1 cellular context compared by ENCODE assay signal in the genomic region with DNA sequence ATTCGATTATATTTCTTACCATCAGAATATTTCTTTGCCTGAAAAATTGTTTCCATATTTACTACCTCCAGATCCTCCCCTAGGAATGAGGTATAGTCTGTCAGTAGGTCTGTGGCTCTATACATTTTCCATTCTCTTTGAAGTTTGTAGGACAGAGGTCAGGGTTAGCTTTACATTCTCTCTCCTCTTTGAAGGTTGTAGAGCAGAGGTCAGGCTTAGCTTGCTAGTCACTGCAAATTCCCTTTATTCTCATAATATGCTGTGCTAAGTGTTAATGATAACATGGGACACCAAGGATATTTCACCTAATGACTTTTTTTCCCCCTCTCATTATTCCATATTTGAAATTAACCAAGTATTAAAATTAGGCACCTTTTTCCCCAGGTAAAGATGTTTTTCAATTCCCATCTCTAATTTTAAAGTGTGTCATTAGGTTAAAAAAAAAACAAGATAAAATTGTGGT.
TF ChIP-seq lines count a peak whose summit lies in the region.

No MANE protein-coding gene starts in this region.

TF ChIP-seq in HepG2, 621 proteins besides CTCF, POLR2A, EP300 and RAD21 (continued from another document and continues in another):
- TF ChIP-seq, protein P1, sequence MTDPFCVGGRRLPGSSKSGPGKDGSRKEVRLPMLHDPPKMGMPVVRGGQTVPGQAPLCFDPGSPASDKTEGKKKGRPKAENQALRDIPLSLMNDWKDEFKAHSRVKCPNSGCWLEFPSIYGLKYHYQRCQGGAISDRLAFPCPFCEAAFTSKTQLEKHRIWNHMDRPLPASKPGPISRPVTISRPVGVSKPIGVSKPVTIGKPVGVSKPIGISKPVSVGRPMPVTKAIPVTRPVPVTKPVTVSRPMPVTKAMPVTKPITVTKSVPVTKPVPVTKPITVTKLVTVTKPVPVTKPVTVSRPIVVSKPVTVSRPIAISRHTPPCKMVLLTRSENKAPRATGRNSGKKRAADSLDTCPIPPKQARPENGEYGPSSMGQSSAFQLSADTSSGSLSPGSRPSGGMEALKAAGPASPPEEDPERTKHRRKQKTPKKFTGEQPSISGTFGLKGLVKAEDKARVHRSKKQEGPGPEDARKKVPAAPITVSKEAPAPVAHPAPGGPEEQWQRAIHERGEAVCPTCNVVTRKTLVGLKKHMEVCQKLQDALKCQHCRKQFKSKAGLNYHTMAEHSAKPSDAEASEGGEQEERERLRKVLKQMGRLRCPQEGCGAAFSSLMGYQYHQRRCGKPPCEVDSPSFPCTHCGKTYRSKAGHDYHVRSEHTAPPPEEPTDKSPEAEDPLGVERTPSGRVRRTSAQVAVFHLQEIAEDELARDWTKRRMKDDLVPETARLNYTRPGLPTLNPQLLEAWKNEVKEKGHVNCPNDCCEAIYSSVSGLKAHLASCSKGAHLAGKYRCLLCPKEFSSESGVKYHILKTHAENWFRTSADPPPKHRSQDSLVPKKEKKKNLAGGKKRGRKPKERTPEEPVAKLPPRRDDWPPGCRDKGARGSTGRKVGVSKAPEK (CRISPR knock-in tag; IDR thresholded peaks at IDR 0.05; ENCODE audit: borderline replicate concordance) = no peak
- TF ChIP-seq CEBPB (IDR thresholded peaks at IDR 0.05; ENCODE audit: borderline replicate concordance, low read depth, low read length) = no peak
- TF ChIP-seq ZNF891 (CRISPR knock-in tag; IDR thresholded peaks at IDR 0.05) = no peak
- TF ChIP-seq ZNF563 (CRISPR knock-in tag; IDR thresholded peaks at IDR 0.05) = no peak
- TF ChIP-seq ONECUT2 (CRISPR knock-in tag; IDR thresholded peaks at IDR 0.05) = peak; percentile 61; the same call in 1 of the 2 replicates
- no peak for TF ChIP-seq ZNF430 (CRISPR knock-in tag; IDR thresholded peaks at IDR 0.05)
- TF ChIP-seq NFYB (CRISPR knock-in tag; IDR thresholded peaks at IDR 0.05) = no peak
- TF ChIP-seq RFX5 (IDR thresholded peaks at IDR 0.05; ENCODE audit: low read depth, low read length) = no peak; the same call in 1 of the 2 replicates
- TF ChIP-seq, protein P2, sequence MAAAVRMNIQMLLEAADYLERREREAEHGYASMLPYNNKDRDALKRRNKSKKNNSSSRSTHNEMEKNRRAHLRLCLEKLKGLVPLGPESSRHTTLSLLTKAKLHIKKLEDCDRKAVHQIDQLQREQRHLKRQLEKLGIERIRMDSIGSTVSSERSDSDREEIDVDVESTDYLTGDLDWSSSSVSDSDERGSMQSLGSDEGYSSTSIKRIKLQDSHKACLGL (CRISPR knock-in tag; IDR thresholded peaks at IDR 0.05) = no peak
- TF ChIP-seq ZNF160 (CRISPR knock-in tag; IDR thresholded peaks at IDR 0.05) = no peak
- TF ChIP-seq, protein P3, sequence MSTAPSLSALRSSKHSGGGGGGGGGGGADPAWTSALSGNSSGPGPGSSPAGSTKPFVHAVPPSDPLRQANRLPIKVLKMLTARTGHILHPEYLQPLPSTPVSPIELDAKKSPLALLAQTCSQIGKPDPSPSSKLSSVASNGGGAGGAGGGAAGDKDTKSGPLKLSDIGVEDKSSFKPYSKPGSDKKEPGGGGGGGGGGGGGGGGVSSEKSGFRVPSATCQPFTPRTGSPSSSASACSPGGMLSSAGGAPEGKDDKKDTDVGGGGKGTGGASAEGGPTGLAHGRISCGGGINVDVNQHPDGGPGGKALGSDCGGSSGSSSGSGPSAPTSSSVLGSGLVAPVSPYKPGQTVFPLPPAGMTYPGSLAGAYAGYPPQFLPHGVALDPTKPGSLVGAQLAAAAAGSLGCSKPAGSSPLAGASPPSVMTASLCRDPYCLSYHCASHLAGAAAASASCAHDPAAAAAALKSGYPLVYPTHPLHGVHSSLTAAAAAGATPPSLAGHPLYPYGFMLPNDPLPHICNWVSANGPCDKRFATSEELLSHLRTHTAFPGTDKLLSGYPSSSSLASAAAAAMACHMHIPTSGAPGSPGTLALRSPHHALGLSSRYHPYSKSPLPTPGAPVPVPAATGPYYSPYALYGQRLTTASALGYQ (CRISPR knock-in tag; IDR thresholded peaks at IDR 0.05) = peak; percentile 72; the same call in 1 of the 2 replicates
- TF ChIP-seq, protein P4, sequence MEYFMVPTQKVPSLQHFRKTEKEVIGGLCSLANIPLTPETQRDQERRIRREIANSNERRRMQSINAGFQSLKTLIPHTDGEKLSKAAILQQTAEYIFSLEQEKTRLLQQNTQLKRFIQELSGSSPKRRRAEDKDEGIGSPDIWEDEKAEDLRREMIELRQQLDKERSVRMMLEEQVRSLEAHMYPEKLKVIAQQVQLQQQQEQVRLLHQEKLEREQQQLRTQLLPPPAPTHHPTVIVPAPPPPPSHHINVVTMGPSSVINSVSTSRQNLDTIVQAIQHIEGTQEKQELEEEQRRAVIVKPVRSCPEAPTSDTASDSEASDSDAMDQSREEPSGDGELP (IDR thresholded peaks at IDR 0.05; ENCODE audit: borderline replicate concordance, low read depth) = no peak
- TF ChIP-seq ZNF713 (CRISPR knock-in tag; IDR thresholded peaks at IDR 0.05) = no peak
- TF ChIP-seq, protein P5, sequence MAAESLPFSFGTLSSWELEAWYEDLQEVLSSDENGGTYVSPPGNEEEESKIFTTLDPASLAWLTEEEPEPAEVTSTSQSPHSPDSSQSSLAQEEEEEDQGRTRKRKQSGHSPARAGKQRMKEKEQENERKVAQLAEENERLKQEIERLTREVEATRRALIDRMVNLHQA (CRISPR knock-in tag; IDR thresholded peaks at IDR 0.05) = no peak
- TF ChIP-seq ZFX (CRISPR knock-in tag; IDR thresholded peaks at IDR 0.05; ENCODE audit: low read depth) = no peak
- TF ChIP-seq KDM2A (CRISPR knock-in tag; IDR thresholded peaks at IDR 0.05; ENCODE audit: borderline replicate concordance, low read depth) = no peak
- no peak for TF ChIP-seq MED13 (CRISPR knock-in tag; IDR thresholded peaks at IDR 0.05)
- no peak for TF ChIP-seq DNMT3B (CRISPR knock-in tag; conservative IDR thresholded peaks at IDR 0.05)
- no peak for TF ChIP-seq PRMT3 (CRISPR knock-in tag; IDR thresholded peaks at IDR 0.05; ENCODE audit: borderline replicate concordance, low read depth)
- no peak for TF ChIP-seq ZNF282 (IDR thresholded peaks at IDR 0.05; ENCODE audit: partially characterized antibody)
- TF ChIP-seq GABPA (IDR thresholded peaks at IDR 0.05; ENCODE audit: low read depth, low read length) = no peak
- TF ChIP-seq GABPA (CRISPR knock-in tag; IDR thresholded peaks at IDR 0.05; ENCODE audit: low read depth) = no peak
- peak; percentile 43; the same call in 1 of the 2 replicates for TF ChIP-seq ZNF292 (CRISPR knock-in tag; IDR thresholded peaks at IDR 0.05; ENCODE audit: borderline replicate concordance, low read depth)
- no peak for TF ChIP-seq SPEN (CRISPR knock-in tag; IDR thresholded peaks at IDR 0.05; ENCODE audit: low read depth)
- TF ChIP-seq, protein P6, sequence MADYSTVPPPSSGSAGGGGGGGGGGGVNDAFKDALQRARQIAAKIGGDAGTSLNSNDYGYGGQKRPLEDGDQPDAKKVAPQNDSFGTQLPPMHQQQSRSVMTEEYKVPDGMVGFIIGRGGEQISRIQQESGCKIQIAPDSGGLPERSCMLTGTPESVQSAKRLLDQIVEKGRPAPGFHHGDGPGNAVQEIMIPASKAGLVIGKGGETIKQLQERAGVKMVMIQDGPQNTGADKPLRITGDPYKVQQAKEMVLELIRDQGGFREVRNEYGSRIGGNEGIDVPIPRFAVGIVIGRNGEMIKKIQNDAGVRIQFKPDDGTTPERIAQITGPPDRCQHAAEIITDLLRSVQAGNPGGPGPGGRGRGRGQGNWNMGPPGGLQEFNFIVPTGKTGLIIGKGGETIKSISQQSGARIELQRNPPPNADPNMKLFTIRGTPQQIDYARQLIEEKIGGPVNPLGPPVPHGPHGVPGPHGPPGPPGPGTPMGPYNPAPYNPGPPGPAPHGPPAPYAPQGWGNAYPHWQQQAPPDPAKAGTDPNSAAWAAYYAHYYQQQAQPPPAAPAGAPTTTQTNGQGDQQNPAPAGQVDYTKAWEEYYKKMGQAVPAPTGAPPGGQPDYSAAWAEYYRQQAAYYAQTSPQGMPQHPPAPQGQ (CRISPR knock-in tag; IDR thresholded peaks at IDR 0.05; ENCODE audit: borderline replicate concordance) = no peak
- no peak for TF ChIP-seq ATF7-NPFF (CRISPR knock-in tag; IDR thresholded peaks at IDR 0.05; ENCODE audit: low read depth)
- TF ChIP-seq ZNF446 (CRISPR knock-in tag; IDR thresholded peaks at IDR 0.05) = no peak
- no peak for TF ChIP-seq GTF3A (CRISPR knock-in tag; conservative IDR thresholded peaks at IDR 0.05)
- TF ChIP-seq ZFP36 (IDR thresholded peaks at IDR 0.05; ENCODE audit: borderline replicate concordance, low read depth, low read length, partially characterized antibody) = no peak
- TF ChIP-seq, protein P7, sequence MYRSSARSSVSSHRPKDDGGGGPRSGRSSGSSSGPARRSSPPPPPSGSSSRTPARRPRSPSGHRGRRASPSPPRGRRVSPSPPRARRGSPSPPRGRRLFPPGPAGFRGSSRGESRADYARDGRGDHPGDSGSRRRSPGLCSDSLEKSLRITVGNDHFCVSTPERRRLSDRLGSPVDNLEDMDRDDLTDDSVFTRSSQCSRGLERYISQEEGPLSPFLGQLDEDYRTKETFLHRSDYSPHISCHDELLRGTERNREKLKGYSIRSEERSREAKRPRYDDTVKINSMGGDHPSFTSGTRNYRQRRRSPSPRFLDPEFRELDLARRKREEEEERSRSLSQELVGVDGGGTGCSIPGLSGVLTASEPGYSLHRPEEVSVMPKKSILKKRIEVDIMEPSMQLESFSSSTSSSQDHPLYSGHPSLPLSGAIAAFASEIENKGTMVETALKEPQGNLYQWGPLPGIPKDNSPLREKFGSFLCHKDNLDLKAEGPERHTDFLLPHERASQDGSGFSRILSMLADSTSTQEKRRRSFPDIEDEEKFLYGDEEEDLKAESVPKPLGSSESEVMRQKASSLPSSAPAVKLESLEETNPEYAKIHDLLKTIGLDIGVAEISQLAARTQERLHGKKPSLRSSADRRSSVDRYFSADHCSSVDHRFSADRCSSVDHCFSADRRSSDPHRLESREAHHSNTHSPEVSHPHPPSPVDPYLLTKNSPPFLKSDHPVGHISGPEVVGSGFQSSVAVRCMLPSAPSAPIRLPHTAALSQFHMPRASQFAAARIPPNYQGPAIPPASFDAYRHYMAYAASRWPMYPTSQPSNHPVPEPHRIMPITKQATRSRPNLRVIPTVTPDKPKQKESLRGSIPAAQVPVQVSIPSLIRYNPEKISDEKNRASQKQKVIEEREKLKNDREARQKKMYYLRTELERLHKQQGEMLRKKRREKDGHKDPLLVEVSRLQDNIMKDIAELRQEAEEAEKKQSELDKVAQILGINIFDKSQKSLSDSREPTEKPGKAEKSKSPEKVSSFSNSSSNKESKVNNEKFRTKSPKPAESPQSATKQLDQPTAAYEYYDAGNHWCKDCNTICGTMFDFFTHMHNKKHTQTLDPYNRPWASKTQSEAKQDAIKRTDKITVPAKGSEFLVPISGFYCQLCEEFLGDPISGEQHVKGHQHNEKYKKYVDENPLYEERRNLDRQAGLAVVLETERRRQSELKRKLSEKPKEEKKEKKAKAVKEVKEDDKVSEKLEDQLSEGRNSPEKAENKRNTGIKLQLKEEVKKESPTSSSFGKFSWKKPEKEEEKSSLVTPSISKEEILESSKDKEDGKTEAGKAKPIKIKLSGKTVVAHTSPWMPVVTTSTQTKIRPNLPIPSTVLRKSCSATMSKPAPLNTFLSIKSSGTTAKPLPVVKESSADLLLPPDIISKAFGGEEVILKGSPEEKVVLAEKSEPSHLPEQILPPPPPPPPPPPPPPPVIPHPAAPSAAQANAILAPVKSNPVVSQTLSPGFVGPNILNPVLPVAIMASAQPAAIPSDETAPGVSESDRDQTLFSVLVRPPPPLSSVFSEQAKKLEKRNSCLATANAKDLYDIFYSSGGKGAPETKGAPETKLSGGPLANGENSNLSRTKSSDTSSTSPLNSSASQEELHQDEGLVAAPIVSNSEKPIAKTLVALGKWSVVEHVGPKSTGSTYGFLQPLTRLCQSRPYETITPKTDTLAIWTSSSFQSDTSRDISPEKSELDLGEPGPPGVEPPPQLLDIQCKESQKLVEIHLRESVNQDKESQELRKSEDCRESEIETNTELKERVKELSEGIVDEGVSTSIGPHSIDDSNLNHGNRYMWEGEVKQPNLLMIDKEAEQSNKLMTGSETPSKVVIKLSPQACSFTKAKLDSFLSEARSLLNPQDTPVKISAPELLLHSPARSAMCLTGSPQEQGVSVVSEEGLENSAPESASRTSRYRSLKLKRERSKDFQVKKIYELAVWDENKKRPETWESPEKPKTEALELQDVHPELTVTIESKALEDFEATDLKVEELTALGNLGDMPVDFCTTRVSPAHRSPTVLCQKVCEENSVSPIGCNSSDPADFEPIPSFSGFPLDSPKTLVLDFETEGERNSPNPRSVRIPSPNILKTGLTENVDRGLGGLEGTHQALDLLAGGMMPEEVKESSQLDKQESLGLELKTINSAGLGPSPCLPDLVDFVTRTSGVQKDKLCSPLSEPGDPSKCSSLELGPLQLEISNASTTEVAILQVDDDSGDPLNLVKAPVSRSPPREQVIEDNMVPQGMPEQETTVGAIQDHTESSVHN (CRISPR knock-in tag; IDR thresholded peaks at IDR 0.05) = no peak
- TF ChIP-seq JDP2 (CRISPR knock-in tag; IDR thresholded peaks at IDR 0.05; ENCODE audit: borderline replicate concordance) = no peak
- peak; percentile 99 for TF ChIP-seq NR2F2 (IDR thresholded peaks at IDR 0.05; ENCODE audit: borderline replicate concordance, low read depth)
- TF ChIP-seq, protein P8, sequence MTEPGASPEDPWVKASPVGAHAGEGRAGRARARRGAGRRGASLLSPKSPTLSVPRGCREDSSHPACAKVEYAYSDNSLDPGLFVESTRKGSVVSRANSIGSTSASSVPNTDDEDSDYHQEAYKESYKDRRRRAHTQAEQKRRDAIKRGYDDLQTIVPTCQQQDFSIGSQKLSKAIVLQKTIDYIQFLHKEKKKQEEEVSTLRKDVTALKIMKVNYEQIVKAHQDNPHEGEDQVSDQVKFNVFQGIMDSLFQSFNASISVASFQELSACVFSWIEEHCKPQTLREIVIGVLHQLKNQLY (CRISPR knock-in tag; IDR thresholded peaks at IDR 0.05) = peak; percentile 37; the same call in 1 of the 2 replicates
- no peak for TF ChIP-seq ZNF878 (CRISPR knock-in tag; IDR thresholded peaks at IDR 0.05)
- no peak for TF ChIP-seq ZNF660 (CRISPR knock-in tag; IDR thresholded peaks at IDR 0.05; ENCODE audit: borderline replicate concordance, low read depth)
- TF ChIP-seq, protein P9, sequence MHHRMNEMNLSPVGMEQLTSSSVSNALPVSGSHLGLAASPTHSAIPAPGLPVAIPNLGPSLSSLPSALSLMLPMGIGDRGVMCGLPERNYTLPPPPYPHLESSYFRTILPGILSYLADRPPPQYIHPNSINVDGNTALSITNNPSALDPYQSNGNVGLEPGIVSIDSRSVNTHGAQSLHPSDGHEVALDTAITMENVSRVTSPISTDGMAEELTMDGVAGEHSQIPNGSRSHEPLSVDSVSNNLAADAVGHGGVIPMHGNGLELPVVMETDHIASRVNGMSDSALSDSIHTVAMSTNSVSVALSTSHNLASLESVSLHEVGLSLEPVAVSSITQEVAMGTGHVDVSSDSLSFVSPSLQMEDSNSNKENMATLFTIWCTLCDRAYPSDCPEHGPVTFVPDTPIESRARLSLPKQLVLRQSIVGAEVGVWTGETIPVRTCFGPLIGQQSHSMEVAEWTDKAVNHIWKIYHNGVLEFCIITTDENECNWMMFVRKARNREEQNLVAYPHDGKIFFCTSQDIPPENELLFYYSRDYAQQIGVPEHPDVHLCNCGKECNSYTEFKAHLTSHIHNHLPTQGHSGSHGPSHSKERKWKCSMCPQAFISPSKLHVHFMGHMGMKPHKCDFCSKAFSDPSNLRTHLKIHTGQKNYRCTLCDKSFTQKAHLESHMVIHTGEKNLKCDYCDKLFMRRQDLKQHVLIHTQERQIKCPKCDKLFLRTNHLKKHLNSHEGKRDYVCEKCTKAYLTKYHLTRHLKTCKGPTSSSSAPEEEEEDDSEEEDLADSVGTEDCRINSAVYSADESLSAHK (CRISPR knock-in tag; IDR thresholded peaks at IDR 0.05; ENCODE audit: borderline replicate concordance) = no peak
